In genomic region chr17:45631941-45632340, GRCh38 we compare ENCODE assay signal across 3 cellular contexts.
"Had no signal": no experiment of that assay in that cellular context is flagged by ENCODE, and none has a peak within 500 bp of the region (broad histone marks: within the 10 kb centered on the region; RNA-seq: fewer than 3 reads in every experiment).

No MANE protein-coding gene starts in this region.

- ATAC-seq: GM12878 had no signal

- H3K4me3 ChIP-seq: GM12878 had no signal

- DNase-seq: GDM1, GF-D8 had no signal
